8 cellular contexts compared by ENCODE assay signal in genomic region chrX:47129157-47129878, GRCh38. TPM values are rescaled to one million over a fixed set of nuclear protein-coding genes. Genes with fewer than 3 reads are reported as not detected.
DNase-seq lines count a peak whose midpoint lies in the region; ATAC-seq and TF ChIP-seq lines count a peak whose summit lies in the region.

No MANE protein-coding gene starts in this region.

- H3K9me3 ChIP-seq in prostate gland, result no peaks in the 10 kb centered on the region

- in situ Hi-C loops in GM13977 (cut with MboI; ENCODE audit: low pct_unique_long_range_greater_than_20kb, low sequenced_read_pairs, unreplicated experiment), result no loop called here

- no peaks in the 10 kb centered on the region for H3K36me3 ChIP-seq in prostate gland
- no peaks in the 10 kb centered on the region for H3K36me3 ChIP-seq in urinary bladder (ENCODE audit: insufficient read depth)

- H3K4me3 ChIP-seq in prostate gland (peak overlapping the region; percentile 35 to 38), urinary bladder (ENCODE audit: low read depth, low read length) (peak overlapping the region; percentile 49)

- H3K27ac ChIP-seq in angular gyrus (ENCODE audit: low read depth, low read length) (peak overlapping the region; percentile 83), prostate gland (peak overlapping the region; percentile 70 to 76), urinary bladder (ENCODE audit: low read depth) (peak overlapping the region; percentile 80)

- peak; percentile 87 for DNase-seq in GM13977 (ENCODE audit: low spot score)
- peak; percentile 95 for DNase-seq in NCI-H146 (lab: John Stamatoyannopoulos, UW)
- DNase-seq in T-cell, result peak; percentile 73 to 94 (median 86)
- DNase-seq in left ventricle myocardium superior, result peak; percentile 90
- peak; percentile 90 for DNase-seq in prostate gland (ENCODE audit: low spot score)

- POLR2A ChIA-PET in T-cell (lab: Charles Lee), result interaction anchor here (0.6 to 1.0 kb wide), 4 partner anchors 14 to 1912 kb away, joined by 3 to 4 read pairs (median 4); no protein-coding TSS in a partner anchor

- intact Hi-C loops in left ventricle myocardium superior (cut with micrococcal nuclease), result no loop called here
- intact Hi-C loops in prostate gland (cut with DNase I), result no loop called here

- under 1% methylated on average over 31 of the region's 31 CpGs for WGBS in prostate gland
- under 1% methylated on average over 31 of the region's 31 CpGs for WGBS in urinary bladder

- H3K4me1 ChIP-seq in prostate gland (replicated peaks) (no peaks in the 10 kb centered on the region), urinary bladder (ENCODE audit: insufficient read depth) (no peaks in the 10 kb centered on the region)

- ATAC-seq in HG02870 (IDR thresholded peaks at IDR 0.05; ENCODE audit: unreplicated experiment), result peak; percentile 96
- ATAC-seq in T-cell (replicated peaks in 1 of 4), result peak; percentile 98 to 99 (median 98)
- ATAC-seq in left ventricle myocardium superior, result peak; percentile 99

- no peaks in the 10 kb centered on the region for H3K9me3 Mint-ChIP-seq in T-cell

- no peak for TF ChIP-seq CTCF in GM13977 (IDR thresholded peaks at IDR 0.05; ENCODE audit: extremely low read depth, insufficient read depth, missing control alignments)
- TF ChIP-seq CTCF in prostate gland (IDR thresholded peaks at IDR 0.05), result no peak

- TF ChIP-seq POLR2A in prostate gland (IDR thresholded peaks at IDR 0.05), result no peak

- peak overlapping the region; percentile 88 to 95 (median 95) for H3K4me3 Mint-ChIP-seq in T-cell

- H3K27me3 Mint-ChIP-seq in T-cell, result no peaks in the 10 kb centered on the region

- no peaks in the 10 kb centered on the region for H3K36me3 Mint-ChIP-seq in T-cell

- no peaks in the 10 kb centered on the region for H3K27me3 ChIP-seq in prostate gland (replicated peaks; ENCODE audit: insufficient read depth)

- CTCF ChIA-PET in T-cell (lab: Charles Lee), result interaction anchor here in 1 of 2 donors (0.5 to 1.5 kb wide), 2 partner anchors 15 to 183 kb away, joined by 3 to 6 read pairs; partner anchors contain the start of gene NDUFB11

- peak overlapping the region; percentile 93 to 96 for H3K27ac Mint-ChIP-seq in T-cell

- peaks cover 0 to 6% (median 2%) of the 10 kb centered on the region in 3 donors for H3K4me1 Mint-ChIP-seq in T-cell

RNA-seq across cellular contexts. Expression of gene NDUFB11, which starts 15.2 kb away (rescaled TPM):
- 10 to 100 TPM; 52.9 to 64.1 (median 57.8) TPM for total RNA-seq in T-cell
- total RNA-seq in left ventricle myocardium superior, result 210 TPM
- 100 to 1,000 TPM in 1 of 2 donors, 10 to 100 TPM in 1; 85.3 to 131 TPM for total RNA-seq in prostate gland
- total RNA-seq in urinary bladder, result 47.5 TPM
- polyA plus RNA-seq in urinary bladder, result 73.6 TPM

RNA-seq across cellular contexts. Expression of gene RBM10, which starts 15.7 kb away (rescaled TPM):
- total RNA-seq in T-cell (10 to 100 TPM; 37.3 to 60.3 (median 55.8) TPM), left ventricle myocardium superior (32.9 TPM), prostate gland (10 to 100 TPM; 45.0 to 49.0 TPM), urinary bladder (22.4 TPM)
- 34.7 TPM for polyA plus RNA-seq in urinary bladder

RNA-seq across cellular contexts. Expression of gene RGN, which starts 51.1 kb away (rescaled TPM):
- total RNA-seq in T-cell (under 1 TPM in 1 of 5 donors, not detected in 4; 0.32 TPM), left ventricle myocardium superior (18.7 TPM), prostate gland (10 to 100 TPM in 1 of 2 donors, 1 to 10 TPM in 1; 3.6 to 10.5 TPM), urinary bladder (4.8 TPM)
- polyA plus RNA-seq in urinary bladder, result 7.2 TPM

Comparison
In these comparisons a context has a peak if more than half of its experiments do, and no peak if none do; other contexts are left out.
1. Peak in every context shown above with its lines: DNase-seq, ATAC-seq, H3K4me3 ChIP-seq and H3K27ac ChIP-seq.